8 cellular contexts compared by ENCODE assay signal in genomic region chr15:74907277-74907870, GRCh38. TPM values are rescaled to one million over a fixed set of nuclear protein-coding genes. Genes with fewer than 3 reads are reported as not detected.
DNase-seq lines count a peak whose midpoint lies in the region; ATAC-seq and TF ChIP-seq lines count a peak whose summit lies in the region.

No MANE protein-coding gene starts in this region.

- peak overlapping the region; percentile 67 for H3K4me3 ChIP-seq in GM12865 (ENCODE audit: low read depth, low read length)
- peak overlapping the region; percentile 79 for H3K4me3 ChIP-seq in SJSA1
- peak overlapping the region; percentile 77 to 94 (median 89) for H3K4me3 ChIP-seq in fibroblast of lung (replicated peaks in 1 of 4; ENCODE audit: control extremely low read depth in 1 of 4, insufficient read depth in 1 of 4, low read depth in 3 of 4, low read length in 4 of 4)
- H3K4me3 ChIP-seq in neutrophil (ENCODE audit: low read depth in 1 of 2, low read length in 1 of 2), result peak overlapping the region; percentile 81 to 97

- H3K27ac ChIP-seq in SJSA1 (peak overlapping the region; percentile 37; the same call in 1 of the 2 replicates), fibroblast of lung (ENCODE audit: insufficient read depth, low read length) (peak overlapping the region; percentile 88), neutrophil (peak overlapping the region; percentile 87)

- peaks cover 20% of the 10 kb centered on the region for H3K79me2 ChIP-seq in fibroblast of lung (ENCODE audit: control insufficient read depth, insufficient read depth, low read length)

- ATAC-seq in HG02759 (IDR thresholded peaks at IDR 0.05; ENCODE audit: unreplicated experiment), result no peak

- no peaks in the 10 kb centered on the region for H3K27me3 ChIP-seq in SJSA1 (replicated peaks)
- H3K27me3 ChIP-seq in fibroblast of lung (ENCODE audit: control insufficient read depth, insufficient read depth, low read length), result no peaks in the 10 kb centered on the region
- H3K27me3 ChIP-seq in neutrophil, result no peaks in the 10 kb centered on the region

- peak overlapping the region; percentile 90 for H3K9ac ChIP-seq in fibroblast of lung (ENCODE audit: insufficient read depth, low read length)

- no peak for DNase-seq in GM12865 (ENCODE audit: low read depth)
- peak in 1 of 2 experiments; percentile 19 for DNase-seq in SJSA1 (ENCODE audit: low read depth in 1 of 2, low spot score in 2 of 2)
- DNase-seq in fibroblast of lung (ENCODE audit: low read depth in 2 of 2), result peak in 1 of 2 donors; percentile 18
- DNase-seq in RPMI8226, result no peak
- no peak for DNase-seq in stimulated activated naive CD4-positive, alpha-beta T cell (lab: John Stamatoyannopoulos, UW)
- DNase-seq in stimulated activated CD4-positive, alpha-beta T cell treated with anti-CD3 and anti-CD28 coated beads, Interleukin-4, amount 100 ng/mL, for 24 hours, result no peak

- peak overlapping the region; percentile 97 for H3K4me2 ChIP-seq in fibroblast of lung (ENCODE audit: extremely low read depth, insufficient read depth, low read length)

- peak overlapping the region; percentile 99 for H2AFZ ChIP-seq in fibroblast of lung (ENCODE audit: low read length)

- H3K9me3 ChIP-seq in SJSA1 (replicated peaks) (no peaks in the 10 kb centered on the region), fibroblast of lung (ENCODE audit: control insufficient read depth, insufficient read depth, low read depth, low read length) (no peaks in the 10 kb centered on the region), neutrophil (no peaks in the 10 kb centered on the region)

- TF ChIP-seq CTCF in GM12865 (IDR thresholded peaks at IDR 0.05; ENCODE audit: insufficient read depth, low read depth, low read length, missing control alignments) (no peak), fibroblast of lung (conservative IDR thresholded peaks at IDR 0.05 in 1 of 2, IDR thresholded peaks at IDR 0.05 in 1 of 2; ENCODE audit: low read depth in 1 of 2, low read length in 2 of 2) (no peak), neutrophil (IDR thresholded peaks at IDR 0.05) (no peak)

- H3K36me3 ChIP-seq in SJSA1 (peaks cover 29% of the 10 kb centered on the region), fibroblast of lung (ENCODE audit: control insufficient read depth, insufficient read depth, low read length) (peaks cover 10% of the 10 kb centered on the region), neutrophil (peaks cover 19% of the 10 kb centered on the region)

- H4K20me1 ChIP-seq in fibroblast of lung (ENCODE audit: control insufficient read depth, extremely low read depth, insufficient read depth, low read length), result no peaks in the 10 kb centered on the region

- peaks cover 14% of the 10 kb centered on the region for H3K4me1 ChIP-seq in SJSA1 (replicated peaks)
- peaks cover 6% of the 10 kb centered on the region for H3K4me1 ChIP-seq in fibroblast of lung (ENCODE audit: control insufficient read depth, extremely low read depth, insufficient read depth, low read length)
- peaks cover 35 to 36% of the 10 kb centered on the region in 2 experiments for H3K4me1 ChIP-seq in neutrophil (ENCODE audit: control insufficient read depth in 1 of 2, insufficient read depth in 1 of 2, low read depth in 1 of 2, low read length in 1 of 2)

RNA-seq across cellular contexts. Expression of gene FAM219B, which starts 0.7 kb away (rescaled TPM):
- 22.8 and 23.2 TPM in 2 replicates for total RNA-seq in SJSA1 (2014; rRNA removed; shearing (Covaris generic))
- 40.6 and 53.8 TPM in 2 replicates for total RNA-seq in fibroblast of lung
- polyA plus RNA-seq in fibroblast of lung, result 23.0 and 35.3 TPM in 2 replicates
- 20.0 and 24.8 TPM in 2 replicates for polyA plus RNA-seq in fibroblast of lung (2012)
- 25.5 and 76.7 TPM in 2 replicates for polyA minus RNA-seq in fibroblast of lung (ENCODE audit: low replicate concordance)

RNA-seq across cellular contexts. Expression of gene MPI, which starts 17.5 kb away (rescaled TPM):
- 16.7 and 27.7 TPM in 2 replicates for total RNA-seq in SJSA1 (2014; rRNA removed; shearing (Covaris generic))
- total RNA-seq in fibroblast of lung, result 33.1 and 50.7 TPM in 2 replicates
- polyA plus RNA-seq in fibroblast of lung, result 65.0 and 65.5 TPM in 2 replicates
- 46.3 and 51.0 TPM in 2 replicates for polyA plus RNA-seq in fibroblast of lung (2012)
- polyA minus RNA-seq in fibroblast of lung (ENCODE audit: low replicate concordance), result 93.5 and 99.3 TPM in 2 replicates

RNA-seq across cellular contexts. Expression of gene COX5A, which starts 30.5 kb away (rescaled TPM):
- total RNA-seq in SJSA1 (2014; rRNA removed; shearing (Covaris generic)), result 66.8 and 78.8 TPM in 2 replicates
- total RNA-seq in fibroblast of lung, result 33.1 and 41.9 TPM in 2 replicates
- polyA plus RNA-seq in fibroblast of lung, result 183 and 213 TPM in 2 replicates
- 204 and 268 TPM in 2 replicates for polyA plus RNA-seq in fibroblast of lung (2012)
- polyA minus RNA-seq in fibroblast of lung (ENCODE audit: low replicate concordance), result 26.8 and 54.7 TPM in 2 replicates

RNA-seq across cellular contexts. Expression of gene SCAMP2, which starts 34.2 kb away (rescaled TPM):
- total RNA-seq in SJSA1 (2014; rRNA removed; shearing (Covaris generic)), result 28.1 and 33.6 TPM in 2 replicates
- 11.8 and 15.5 TPM in 2 replicates for total RNA-seq in fibroblast of lung
- polyA plus RNA-seq in fibroblast of lung, result 86.2 and 115 TPM in 2 replicates
- 55.3 and 67.0 TPM in 2 replicates for polyA plus RNA-seq in fibroblast of lung (2012)
- polyA minus RNA-seq in fibroblast of lung (ENCODE audit: low replicate concordance), result 302 and 321 TPM in 2 replicates

RNA-seq across cellular contexts. Expression of gene RPP25, which starts 49.2 kb away (rescaled TPM):
- total RNA-seq in SJSA1 (2014; rRNA removed; shearing (Covaris generic)), result 1.4 and 1.9 TPM in 2 replicates
- 0.50 and 3.1 TPM in 2 replicates for total RNA-seq in fibroblast of lung
- 1.00 and 2.3 TPM in 2 replicates for polyA plus RNA-seq in fibroblast of lung
- polyA plus RNA-seq in fibroblast of lung (2012), result 1.3 and 3.3 TPM in 2 replicates
- polyA minus RNA-seq in fibroblast of lung (ENCODE audit: low replicate concordance), result 0.51 and 0.96 TPM in 2 replicates

Comparison
In these comparisons a context has a peak if more than half of its experiments do, and no peak if none do; other contexts are left out.
1. H3K27ac ChIP-seq: peak in every context shown above with its lines; median percentile 88 in fibroblast of lung; 87 in neutrophil; 37 in SJSA1.